ENCODE assay signal across 8 cellular contexts in the genomic region with DNA sequence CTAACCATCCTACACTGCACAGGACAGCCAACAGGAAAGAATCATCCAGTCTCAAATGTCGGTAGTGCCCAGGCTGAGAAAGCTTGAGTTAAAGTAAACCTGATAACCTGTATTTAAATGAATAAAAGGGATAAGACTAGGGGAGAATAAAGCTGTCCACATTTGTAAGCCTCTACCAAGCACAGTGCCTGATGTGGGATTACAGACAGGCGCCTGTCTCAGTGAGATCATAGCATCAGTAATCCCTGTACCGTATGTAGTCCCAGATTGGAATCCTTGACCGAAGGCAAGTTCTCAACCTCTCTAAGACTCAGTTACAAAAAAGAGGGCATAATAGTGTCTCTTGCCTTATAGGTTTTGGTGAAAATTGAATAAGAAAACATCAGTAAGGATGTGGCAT.
"Had no signal": no experiment of that assay in that cellular context is flagged by ENCODE, and none has a peak within 500 bp of the region (broad histone marks: within the 10 kb centered on the region; RNA-seq: fewer than 3 reads in every experiment).

No MANE protein-coding gene starts in this region.

- FAIRE-seq: HTR-8/SVneo, K562 had no signal

- ATAC-seq: HCT116, K562 had no signal

- H3K27ac Mint-ChIP-seq: HFFc6 had no signal

- DNase-seq: GM23248, GOT3, H7, HFFc6, IMR-90 had no signal

- H3K4me3 Mint-ChIP-seq: HFFc6 had no signal
